ENCODE assay signal across 1 cellular context in the genomic region with DNA sequence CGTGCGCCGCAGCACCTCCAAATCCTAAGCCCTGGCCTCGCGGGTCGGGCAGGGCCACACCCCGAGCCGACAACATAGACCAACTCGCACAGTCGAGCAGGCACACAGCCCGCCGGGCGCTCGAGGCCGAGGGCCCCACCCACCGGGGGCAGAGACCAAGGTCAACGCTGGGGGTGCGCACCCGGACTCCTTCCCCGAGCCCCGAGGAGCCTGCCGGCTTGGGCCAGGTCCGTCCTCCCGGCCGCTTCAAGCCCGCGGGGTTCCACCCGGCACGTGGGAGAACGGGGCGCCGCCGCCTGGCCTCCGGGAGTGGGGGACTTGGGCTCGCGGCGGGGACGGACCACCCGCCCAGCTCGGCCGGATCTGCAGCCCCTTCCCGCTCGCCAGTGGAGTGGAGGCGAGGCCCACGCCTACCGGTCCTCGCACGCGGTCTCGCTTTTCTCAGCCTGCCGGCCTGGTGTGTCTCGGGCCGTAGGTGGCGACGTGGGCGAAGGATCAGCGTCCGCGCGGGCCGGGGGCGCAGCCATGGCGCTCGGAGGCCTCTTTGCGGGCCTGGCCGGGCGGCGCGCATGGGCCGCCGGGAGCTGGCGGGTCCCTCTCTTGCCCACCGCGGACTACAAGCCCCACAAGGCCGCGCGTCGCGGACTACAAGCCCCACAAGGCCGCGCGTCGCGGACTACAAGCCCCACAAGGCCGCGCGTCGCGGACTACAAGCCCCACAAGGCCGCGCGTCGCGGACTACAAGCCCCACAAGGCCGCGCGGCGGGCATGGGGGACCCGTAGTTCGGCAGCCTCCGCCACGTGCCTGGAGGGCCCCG.
TF ChIP-seq lines count a peak whose summit lies in the region.

A gene (minus strand): TSS at position 571 of the 818 bp plus-strand sequence. CDS start 44 bp downstream, at position 527.

TF ChIP-seq in HepG2, 621 proteins besides CTCF, POLR2A, EP300 and RAD21 (continued from another document and continues in another):
- TF ChIP-seq ZNF205 (CRISPR knock-in tag; IDR thresholded peaks at IDR 0.05) (peak; percentile 92), RNF2 (conservative IDR thresholded peaks at IDR 0.05; ENCODE audit: low read depth) (peak; percentile 89), ZMAT3 (CRISPR knock-in tag; conservative IDR thresholded peaks at IDR 0.05) (peak; percentile 99), RFX1 (IDR thresholded peaks at IDR 0.05) (no peak; the same call in 1 of the 2 replicates), PHF20 (CRISPR knock-in tag; IDR thresholded peaks at IDR 0.05) (peak; percentile 78), XBP1 (CRISPR knock-in tag; IDR thresholded peaks at IDR 0.05) (peak; percentile 85; the same call in 1 of the 2 replicates), MAFK (conservative IDR thresholded peaks at IDR 0.05 in 1 of 2, IDR thresholded peaks at IDR 0.05 in 1 of 2; ENCODE audit: low read length in 2 of 2) (no peak), PCBP2 (optimal IDR thresholded peaks at IDR 0.05; ENCODE audit: low read depth, low read length, poor library complexity, severe bottlenecking) (no peak), STAG1 (CRISPR knock-in tag; IDR thresholded peaks at IDR 0.05) (peak; percentile 32), PAX8 (CRISPR knock-in tag; IDR thresholded peaks at IDR 0.05; ENCODE audit: borderline replicate concordance) (peak; percentile 99), ZBTB7B (CRISPR knock-in tag; IDR thresholded peaks at IDR 0.05) (peak; percentile 98), ZNF572 (CRISPR knock-in tag; IDR thresholded peaks at IDR 0.05) (peak; percentile 97), ZNF569 (CRISPR knock-in tag; IDR thresholded peaks at IDR 0.05; ENCODE audit: borderline replicate concordance) (peak; percentile 99), ZNF296 (CRISPR knock-in tag; conservative IDR thresholded peaks at IDR 0.05) (peak; percentile 31), SP5 (CRISPR knock-in tag; IDR thresholded peaks at IDR 0.05; ENCODE audit: borderline replicate concordance, low read depth) (peak; percentile 97), PITX1 (CRISPR knock-in tag; IDR thresholded peaks at IDR 0.05) (peak; percentile 86), RFX3 (CRISPR knock-in tag; IDR thresholded peaks at IDR 0.05) (no peak), KLF16 (CRISPR knock-in tag; IDR thresholded peaks at IDR 0.05) (peak; percentile 78 to 99; a peak in 3 of 4 replicates), ZNF607 (CRISPR knock-in tag; IDR thresholded peaks at IDR 0.05; ENCODE audit: borderline replicate concordance) (peak; percentile 99), MED8 (CRISPR knock-in tag; IDR thresholded peaks at IDR 0.05; ENCODE audit: insufficient replicate concordance) (peak; percentile 99), RBM22 (optimal IDR thresholded peaks at IDR 0.05; ENCODE audit: low read length) (peak; percentile 100), HNRNPUL1 (IDR thresholded peaks at IDR 0.05; ENCODE audit: low read depth, low read length) (no peak; the same call in 1 of the 2 replicates), ZNF225 (CRISPR knock-in tag; IDR thresholded peaks at IDR 0.05) (peak; percentile 99), ZNF138 (CRISPR knock-in tag; IDR thresholded peaks at IDR 0.05; ENCODE audit: low read depth) (peak; percentile 99), ZNF589 (CRISPR knock-in tag; conservative IDR thresholded peaks at IDR 0.05) (peak; percentile 91; the same call in 1 of the 2 replicates), ATF7-NPFF (CRISPR knock-in tag; IDR thresholded peaks at IDR 0.05; ENCODE audit: low read depth) (peak; percentile 98), ZNF234 (CRISPR knock-in tag; conservative IDR thresholded peaks at IDR 0.05) (peak; percentile 99), ZKSCAN5 (CRISPR knock-in tag; IDR thresholded peaks at IDR 0.05) (no peak; the same call in 1 of the 2 replicates), HMG20A (CRISPR knock-in tag; IDR thresholded peaks at IDR 0.05; ENCODE audit: borderline replicate concordance) (peak; percentile 48), TGIF2 (CRISPR knock-in tag; IDR thresholded peaks at IDR 0.05) (peak; percentile 92), ZNF749 (CRISPR knock-in tag; IDR thresholded peaks at IDR 0.05; ENCODE audit: borderline replicate concordance) (peak; percentile 92), RELA (CRISPR knock-in tag; IDR thresholded peaks at IDR 0.05) (peak; percentile 93), RBFOX2 (IDR thresholded peaks at IDR 0.05; ENCODE audit: low read depth, low read length) (peak; percentile 100)
- TF ChIP-seq, protein P1, sequence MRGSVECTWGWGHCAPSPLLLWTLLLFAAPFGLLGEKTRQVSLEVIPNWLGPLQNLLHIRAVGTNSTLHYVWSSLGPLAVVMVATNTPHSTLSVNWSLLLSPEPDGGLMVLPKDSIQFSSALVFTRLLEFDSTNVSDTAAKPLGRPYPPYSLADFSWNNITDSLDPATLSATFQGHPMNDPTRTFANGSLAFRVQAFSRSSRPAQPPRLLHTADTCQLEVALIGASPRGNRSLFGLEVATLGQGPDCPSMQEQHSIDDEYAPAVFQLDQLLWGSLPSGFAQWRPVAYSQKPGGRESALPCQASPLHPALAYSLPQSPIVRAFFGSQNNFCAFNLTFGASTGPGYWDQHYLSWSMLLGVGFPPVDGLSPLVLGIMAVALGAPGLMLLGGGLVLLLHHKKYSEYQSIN (CRISPR knock-in tag; IDR thresholded peaks at IDR 0.05; ENCODE audit: borderline replicate concordance) = peak; percentile 92; the same call in 1 of the 2 replicates
- TF ChIP-seq, protein P2, sequence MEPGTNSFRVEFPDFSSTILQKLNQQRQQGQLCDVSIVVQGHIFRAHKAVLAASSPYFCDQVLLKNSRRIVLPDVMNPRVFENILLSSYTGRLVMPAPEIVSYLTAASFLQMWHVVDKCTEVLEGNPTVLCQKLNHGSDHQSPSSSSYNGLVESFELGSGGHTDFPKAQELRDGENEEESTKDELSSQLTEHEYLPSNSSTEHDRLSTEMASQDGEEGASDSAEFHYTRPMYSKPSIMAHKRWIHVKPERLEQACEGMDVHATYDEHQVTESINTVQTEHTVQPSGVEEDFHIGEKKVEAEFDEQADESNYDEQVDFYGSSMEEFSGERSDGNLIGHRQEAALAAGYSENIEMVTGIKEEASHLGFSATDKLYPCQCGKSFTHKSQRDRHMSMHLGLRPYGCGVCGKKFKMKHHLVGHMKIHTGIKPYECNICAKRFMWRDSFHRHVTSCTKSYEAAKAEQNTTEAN (CRISPR knock-in tag; conservative IDR thresholded peaks at IDR 0.05) = peak; percentile 94
- TF ChIP-seq, protein P3, sequence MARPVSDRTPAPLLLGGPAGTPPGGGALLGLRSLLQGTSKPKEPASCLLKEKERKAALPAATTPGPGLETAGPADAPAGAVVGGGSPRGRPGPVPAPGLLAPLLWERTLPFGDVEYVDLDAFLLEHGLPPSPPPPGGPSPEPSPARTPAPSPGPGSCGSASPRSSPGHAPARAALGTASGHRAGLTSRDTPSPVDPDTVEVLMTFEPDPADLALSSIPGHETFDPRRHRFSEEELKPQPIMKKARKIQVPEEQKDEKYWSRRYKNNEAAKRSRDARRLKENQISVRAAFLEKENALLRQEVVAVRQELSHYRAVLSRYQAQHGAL (CRISPR knock-in tag; IDR thresholded peaks at IDR 0.05; ENCODE audit: not compliant biosample characterization) = peak; percentile 91
- TF ChIP-seq, protein P4, sequence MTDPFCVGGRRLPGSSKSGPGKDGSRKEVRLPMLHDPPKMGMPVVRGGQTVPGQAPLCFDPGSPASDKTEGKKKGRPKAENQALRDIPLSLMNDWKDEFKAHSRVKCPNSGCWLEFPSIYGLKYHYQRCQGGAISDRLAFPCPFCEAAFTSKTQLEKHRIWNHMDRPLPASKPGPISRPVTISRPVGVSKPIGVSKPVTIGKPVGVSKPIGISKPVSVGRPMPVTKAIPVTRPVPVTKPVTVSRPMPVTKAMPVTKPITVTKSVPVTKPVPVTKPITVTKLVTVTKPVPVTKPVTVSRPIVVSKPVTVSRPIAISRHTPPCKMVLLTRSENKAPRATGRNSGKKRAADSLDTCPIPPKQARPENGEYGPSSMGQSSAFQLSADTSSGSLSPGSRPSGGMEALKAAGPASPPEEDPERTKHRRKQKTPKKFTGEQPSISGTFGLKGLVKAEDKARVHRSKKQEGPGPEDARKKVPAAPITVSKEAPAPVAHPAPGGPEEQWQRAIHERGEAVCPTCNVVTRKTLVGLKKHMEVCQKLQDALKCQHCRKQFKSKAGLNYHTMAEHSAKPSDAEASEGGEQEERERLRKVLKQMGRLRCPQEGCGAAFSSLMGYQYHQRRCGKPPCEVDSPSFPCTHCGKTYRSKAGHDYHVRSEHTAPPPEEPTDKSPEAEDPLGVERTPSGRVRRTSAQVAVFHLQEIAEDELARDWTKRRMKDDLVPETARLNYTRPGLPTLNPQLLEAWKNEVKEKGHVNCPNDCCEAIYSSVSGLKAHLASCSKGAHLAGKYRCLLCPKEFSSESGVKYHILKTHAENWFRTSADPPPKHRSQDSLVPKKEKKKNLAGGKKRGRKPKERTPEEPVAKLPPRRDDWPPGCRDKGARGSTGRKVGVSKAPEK (CRISPR knock-in tag; IDR thresholded peaks at IDR 0.05; ENCODE audit: borderline replicate concordance) = no peak
- TF ChIP-seq, protein P5, sequence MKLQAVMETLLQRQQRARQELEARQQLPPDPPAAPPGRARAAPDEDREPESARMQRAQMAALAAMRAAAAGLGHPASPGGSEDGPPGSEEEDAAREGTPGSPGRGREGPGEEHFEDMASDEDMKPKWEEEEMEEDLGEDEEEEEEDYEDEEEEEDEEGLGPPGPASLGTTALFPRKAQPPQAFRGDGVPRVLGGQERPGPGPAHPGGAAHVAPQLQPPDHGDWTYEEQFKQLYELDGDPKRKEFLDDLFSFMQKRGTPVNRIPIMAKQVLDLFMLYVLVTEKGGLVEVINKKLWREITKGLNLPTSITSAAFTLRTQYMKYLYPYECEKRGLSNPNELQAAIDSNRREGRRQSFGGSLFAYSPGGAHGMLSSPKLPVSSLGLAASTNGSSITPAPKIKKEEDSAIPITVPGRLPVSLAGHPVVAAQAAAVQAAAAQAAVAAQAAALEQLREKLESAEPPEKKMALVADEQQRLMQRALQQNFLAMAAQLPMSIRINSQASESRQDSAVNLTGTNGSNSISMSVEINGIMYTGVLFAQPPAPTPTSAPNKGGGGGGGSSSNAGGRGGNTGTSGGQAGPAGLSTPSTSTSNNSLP (IDR thresholded peaks at IDR 0.05; ENCODE audit: low read depth, low read length) = no peak
- TF ChIP-seq, protein P6, sequence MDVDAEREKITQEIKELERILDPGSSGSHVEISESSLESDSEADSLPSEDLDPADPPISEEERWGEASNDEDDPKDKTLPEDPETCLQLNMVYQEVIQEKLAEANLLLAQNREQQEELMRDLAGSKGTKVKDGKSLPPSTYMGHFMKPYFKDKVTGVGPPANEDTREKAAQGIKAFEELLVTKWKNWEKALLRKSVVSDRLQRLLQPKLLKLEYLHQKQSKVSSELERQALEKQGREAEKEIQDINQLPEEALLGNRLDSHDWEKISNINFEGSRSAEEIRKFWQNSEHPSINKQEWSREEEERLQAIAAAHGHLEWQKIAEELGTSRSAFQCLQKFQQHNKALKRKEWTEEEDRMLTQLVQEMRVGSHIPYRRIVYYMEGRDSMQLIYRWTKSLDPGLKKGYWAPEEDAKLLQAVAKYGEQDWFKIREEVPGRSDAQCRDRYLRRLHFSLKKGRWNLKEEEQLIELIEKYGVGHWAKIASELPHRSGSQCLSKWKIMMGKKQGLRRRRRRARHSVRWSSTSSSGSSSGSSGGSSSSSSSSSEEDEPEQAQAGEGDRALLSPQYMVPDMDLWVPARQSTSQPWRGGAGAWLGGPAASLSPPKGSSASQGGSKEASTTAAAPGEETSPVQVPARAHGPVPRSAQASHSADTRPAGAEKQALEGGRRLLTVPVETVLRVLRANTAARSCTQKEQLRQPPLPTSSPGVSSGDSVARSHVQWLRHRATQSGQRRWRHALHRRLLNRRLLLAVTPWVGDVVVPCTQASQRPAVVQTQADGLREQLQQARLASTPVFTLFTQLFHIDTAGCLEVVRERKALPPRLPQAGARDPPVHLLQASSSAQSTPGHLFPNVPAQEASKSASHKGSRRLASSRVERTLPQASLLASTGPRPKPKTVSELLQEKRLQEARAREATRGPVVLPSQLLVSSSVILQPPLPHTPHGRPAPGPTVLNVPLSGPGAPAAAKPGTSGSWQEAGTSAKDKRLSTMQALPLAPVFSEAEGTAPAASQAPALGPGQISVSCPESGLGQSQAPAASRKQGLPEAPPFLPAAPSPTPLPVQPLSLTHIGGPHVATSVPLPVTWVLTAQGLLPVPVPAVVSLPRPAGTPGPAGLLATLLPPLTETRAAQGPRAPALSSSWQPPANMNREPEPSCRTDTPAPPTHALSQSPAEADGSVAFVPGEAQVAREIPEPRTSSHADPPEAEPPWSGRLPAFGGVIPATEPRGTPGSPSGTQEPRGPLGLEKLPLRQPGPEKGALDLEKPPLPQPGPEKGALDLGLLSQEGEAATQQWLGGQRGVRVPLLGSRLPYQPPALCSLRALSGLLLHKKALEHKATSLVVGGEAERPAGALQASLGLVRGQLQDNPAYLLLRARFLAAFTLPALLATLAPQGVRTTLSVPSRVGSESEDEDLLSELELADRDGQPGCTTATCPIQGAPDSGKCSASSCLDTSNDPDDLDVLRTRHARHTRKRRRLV (CRISPR knock-in tag; IDR thresholded peaks at IDR 0.05) = no peak; the same call in none of the 2 replicates
- TF ChIP-seq, protein P7, sequence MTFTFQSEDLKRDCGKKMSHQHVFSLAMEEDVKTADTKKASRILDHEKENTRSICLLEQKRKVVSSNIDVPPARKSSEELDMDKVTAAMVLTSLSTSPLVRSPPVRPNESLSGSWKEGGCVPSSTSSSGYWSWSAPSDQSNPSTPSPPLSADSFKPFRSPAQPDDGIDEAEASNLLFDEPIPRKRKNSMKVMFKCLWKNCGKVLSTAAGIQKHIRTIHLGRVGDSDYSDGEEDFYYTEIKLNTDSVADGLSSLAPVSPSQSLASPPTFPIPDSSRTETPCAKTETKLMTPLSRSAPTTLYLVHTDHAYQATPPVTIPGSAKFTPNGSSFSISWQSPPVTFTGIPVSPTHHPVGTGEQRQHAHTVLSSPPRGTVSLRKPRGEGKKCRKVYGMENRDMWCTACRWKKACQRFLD (CRISPR knock-in tag; IDR thresholded peaks at IDR 0.05; ENCODE audit: borderline replicate concordance) = peak; percentile 100
- TF ChIP-seq, protein P8, sequence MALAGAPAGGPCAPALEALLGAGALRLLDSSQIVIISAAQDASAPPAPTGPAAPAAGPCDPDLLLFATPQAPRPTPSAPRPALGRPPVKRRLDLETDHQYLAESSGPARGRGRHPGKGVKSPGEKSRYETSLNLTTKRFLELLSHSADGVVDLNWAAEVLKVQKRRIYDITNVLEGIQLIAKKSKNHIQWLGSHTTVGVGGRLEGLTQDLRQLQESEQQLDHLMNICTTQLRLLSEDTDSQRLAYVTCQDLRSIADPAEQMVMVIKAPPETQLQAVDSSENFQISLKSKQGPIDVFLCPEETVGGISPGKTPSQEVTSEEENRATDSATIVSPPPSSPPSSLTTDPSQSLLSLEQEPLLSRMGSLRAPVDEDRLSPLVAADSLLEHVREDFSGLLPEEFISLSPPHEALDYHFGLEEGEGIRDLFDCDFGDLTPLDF (CRISPR knock-in tag; IDR thresholded peaks at IDR 0.05) = peak; percentile 91
- TF ChIP-seq, protein P9, sequence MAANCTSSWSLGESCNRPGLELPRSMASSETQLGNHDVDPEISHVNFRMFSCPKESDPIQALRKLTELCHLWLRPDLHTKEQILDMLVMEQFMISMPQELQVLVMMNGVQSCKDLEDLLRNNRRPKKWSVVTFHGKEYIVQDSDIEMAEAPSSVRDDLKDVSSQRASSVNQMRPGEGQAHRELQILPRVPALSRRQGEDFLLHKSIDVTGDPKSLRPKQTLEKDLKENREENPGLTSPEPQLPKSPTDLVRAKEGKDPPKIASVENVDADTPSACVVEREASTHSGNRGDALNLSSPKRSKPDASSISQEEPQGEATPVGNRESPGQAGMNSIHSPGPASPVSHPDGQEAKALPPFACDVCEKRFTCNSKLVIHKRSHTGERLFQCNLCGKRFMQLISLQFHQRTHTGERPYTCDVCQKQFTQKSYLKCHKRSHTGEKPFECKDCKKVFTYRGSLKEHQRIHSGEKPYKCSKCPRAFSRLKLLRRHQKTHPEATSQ (CRISPR knock-in tag; IDR thresholded peaks at IDR 0.05; ENCODE audit: borderline replicate concordance) = peak; percentile 89
